In the genomic region with DNA sequence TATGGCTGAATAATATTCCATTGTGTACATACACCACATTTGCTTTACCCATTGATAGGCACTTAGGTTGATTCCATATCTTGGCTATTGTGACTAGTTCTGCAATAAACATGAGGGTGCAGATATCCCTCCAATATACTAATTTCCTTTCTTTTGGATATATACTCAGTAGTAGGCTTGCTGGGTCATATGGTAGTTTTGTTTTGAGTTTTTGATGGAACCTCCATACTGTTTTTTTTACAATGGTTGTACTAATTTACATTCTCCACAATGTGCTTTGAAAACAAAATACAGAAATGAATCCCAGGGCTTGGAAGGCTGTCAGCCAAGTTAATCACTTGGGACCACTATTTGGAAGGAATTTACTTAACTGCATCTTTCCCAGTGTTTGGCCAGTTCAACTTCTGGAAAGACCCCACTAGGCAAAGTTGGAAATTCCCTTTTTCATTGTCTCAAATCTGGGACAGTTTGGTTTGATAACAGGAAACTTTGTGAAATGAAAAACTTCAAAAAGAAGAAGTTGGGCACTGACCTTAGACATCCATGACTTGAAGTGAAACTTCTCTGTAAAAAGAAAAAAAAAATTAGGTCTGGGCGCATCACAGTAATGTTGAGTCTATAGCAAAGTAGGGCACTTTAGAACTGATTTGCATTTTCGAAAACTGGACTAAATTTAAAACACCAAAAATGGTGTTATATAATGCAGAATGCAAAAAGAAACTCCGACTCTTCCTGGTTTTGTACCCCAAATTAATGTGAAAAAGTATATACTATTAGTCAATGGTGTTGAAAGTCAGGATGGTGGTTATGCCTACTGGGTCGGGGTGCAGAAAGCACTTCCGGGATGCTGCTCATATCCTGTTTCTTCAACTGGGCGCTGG, we compare ENCODE assay signal across 9 cellular contexts. TPM values are rescaled to one million over a fixed set of nuclear protein-coding genes. Genes with fewer than 3 reads are reported as not detected.
DNase-seq lines count a peak whose midpoint lies in the region; ATAC-seq, FAIRE-seq and TF ChIP-seq lines count a peak whose summit lies in the region.
"Had no signal": no experiment of that assay in that cellular context is flagged by ENCODE, and none has a peak within 500 bp of the region (broad histone marks: within the 10 kb centered on the region; RNA-seq: fewer than 3 reads in every experiment).

No MANE protein-coding gene starts in this region.

- no peak for TF ChIP-seq CTCF in kidney (IDR thresholded peaks at IDR 0.05; ENCODE audit: borderline replicate concordance, extremely low read depth, insufficient read depth)

- H3K4me3 ChIP-seq in subcutaneous abdominal adipose tissue (ENCODE audit: low read depth in 1 of 5, low read length in 5 of 5) (no peak overlapping the region), kidney (ENCODE audit: low read length in 2 of 2) (no peak overlapping the region)

- no peaks in the 10 kb centered on the region for H3K9me3 Mint-ChIP-seq in activated T-cell treated with anti-CD3 and anti-CD28 coated beads, Interleukin-2, amount 50 U/mL, for 72 hours
- no peaks in the 10 kb centered on the region for H3K9me3 Mint-ChIP-seq in T-helper 2 cell treated with Interferon-gamma antibody and Interleukin-4, amounts not matched to agents 5 μg/mL and 100 μg/mL, for 36 hours

- DNase-seq in activated T-cell treated with anti-CD3 and anti-CD28 coated beads, Interleukin-2, amount 50 U/mL, for 72 hours, result peak in 1 of 2 donors; percentile 24
- no peak for DNase-seq in activated T-cell treated with anti-CD3 and anti-CD28 coated beads, Interleukin-2, amount 50 U/mL, for 48 hours
- no peak for DNase-seq in T-helper 2 cell treated with Interferon-gamma antibody and Interleukin-4, amounts not matched to agents 5 μg/mL and 100 μg/mL, for 36 hours (ENCODE audit: low spot score)
- no peak for DNase-seq in kidney
- DNase-seq in cerebellar cortex (ENCODE audit: low spot score), result no peak

- FAIRE-seq in kidney (lab: Jason Lieb, UNC), result no peak

- peak overlapping the region; percentile 60 for H3K27ac ChIP-seq in subcutaneous abdominal adipose tissue (ENCODE audit: low read depth, low read length)
- peak overlapping the region in 1 of 2 donors; percentile 24 for H3K27ac ChIP-seq in kidney (ENCODE audit: low read depth in 2 of 2, low read length in 2 of 2)
- H3K27ac ChIP-seq: C4-2B had no signal

- H3K36me3 Mint-ChIP-seq in activated T-cell treated with anti-CD3 and anti-CD28 coated beads, Interleukin-2, amount 50 U/mL, for 72 hours (ENCODE audit: insufficient read depth in 2 of 2), result peaks cover 1 to 2% of the 10 kb centered on the region in 2 donors
- peaks cover 37% of the 10 kb centered on the region for H3K36me3 Mint-ChIP-seq in T-helper 2 cell treated with Interferon-gamma antibody and Interleukin-4, amounts not matched to agents 5 μg/mL and 100 μg/mL, for 36 hours (ENCODE audit: low read depth)

- H3K9me3 ChIP-seq in subcutaneous abdominal adipose tissue (ENCODE audit: control insufficient read depth in 5 of 5, low read length in 5 of 5) (no peaks in the 10 kb centered on the region), kidney (ENCODE audit: control insufficient read depth in 1 of 2, low read length in 2 of 2) (no peaks in the 10 kb centered on the region)

- H3K4me1 Mint-ChIP-seq in activated T-cell treated with anti-CD3 and anti-CD28 coated beads, Interleukin-2, amount 50 U/mL, for 72 hours (ENCODE audit: low read depth), result peaks cover 29% of the 10 kb centered on the region
- H3K4me1 Mint-ChIP-seq in T-helper 2 cell treated with Interferon-gamma antibody and Interleukin-4, amounts not matched to agents 5 μg/mL and 100 μg/mL, for 36 hours (ENCODE audit: low read depth), result peaks cover 28% of the 10 kb centered on the region

- intact Hi-C loops in kidney (cut with DNase I), result no loop called here

- H3K9ac ChIP-seq in subcutaneous abdominal adipose tissue (ENCODE audit: low read length in 5 of 5) (no peak overlapping the region), kidney (ENCODE audit: low read length in 2 of 2) (no peak overlapping the region)

- H3K4me1 ChIP-seq in subcutaneous abdominal adipose tissue (ENCODE audit: control insufficient read depth in 5 of 5, insufficient read depth in 5 of 5, low read length in 5 of 5) (peaks cover 13 to 57% (median 30%) of the 10 kb centered on the region in 5 donors), kidney (ENCODE audit: control insufficient read depth in 1 of 2, insufficient read depth in 1 of 2, low read depth in 1 of 2, low read length in 2 of 2) (peaks cover 8 to 14% of the 10 kb centered on the region in 2 donors)

- H3K36me3 ChIP-seq in subcutaneous abdominal adipose tissue (ENCODE audit: control insufficient read depth in 5 of 5, insufficient read depth in 5 of 5, low read length in 5 of 5) (no peaks in the 10 kb centered on the region), kidney (ENCODE audit: control insufficient read depth in 1 of 2, insufficient read depth in 2 of 2, low read length in 2 of 2) (peaks cover 10 to 16% of the 10 kb centered on the region in 2 donors)

- H3K27ac Mint-ChIP-seq in activated T-cell treated with anti-CD3 and anti-CD28 coated beads, Interleukin-2, amount 50 U/mL, for 72 hours, result peak overlapping the region; percentile 84
- peak overlapping the region; percentile 79 for H3K27ac Mint-ChIP-seq in T-helper 2 cell treated with Interferon-gamma antibody and Interleukin-4, amounts not matched to agents 5 μg/mL and 100 μg/mL, for 36 hours

- peaks cover 8% of the 10 kb centered on the region for H3K27me3 Mint-ChIP-seq in activated T-cell treated with anti-CD3 and anti-CD28 coated beads, Interleukin-2, amount 50 U/mL, for 72 hours (ENCODE audit: low read depth)
- peaks cover 2% of the 10 kb centered on the region for H3K27me3 Mint-ChIP-seq in T-helper 2 cell treated with Interferon-gamma antibody and Interleukin-4, amounts not matched to agents 5 μg/mL and 100 μg/mL, for 36 hours (ENCODE audit: low read depth)

- peaks cover 0 to 12% (median 3%) of the 10 kb centered on the region in 5 donors for H3K27me3 ChIP-seq in subcutaneous abdominal adipose tissue (ENCODE audit: control insufficient read depth in 5 of 5, insufficient read depth in 4 of 5, low read length in 5 of 5)

- ATAC-seq in activated T-cell treated with anti-CD3 and anti-CD28 coated beads, Interleukin-2, amount 50 U/mL, for 72 hours (replicated peaks in 1 of 2), result peak; percentile 21 to 72
- ATAC-seq in HG02938 (IDR thresholded peaks at IDR 0.05; ENCODE audit: unreplicated experiment) (peak; percentile 46), HG02970 (IDR thresholded peaks at IDR 0.05; ENCODE audit: low FRiP score, unreplicated experiment) (no peak)

- peak overlapping the region; percentile 24 to 59 for H3K4me3 Mint-ChIP-seq in activated T-cell treated with anti-CD3 and anti-CD28 coated beads, Interleukin-2, amount 50 U/mL, for 72 hours
- H3K4me3 Mint-ChIP-seq in T-helper 2 cell treated with Interferon-gamma antibody and Interleukin-4, amounts not matched to agents 5 μg/mL and 100 μg/mL, for 36 hours, result peak overlapping the region; percentile 56

RNA-seq across cellular contexts. Expression of a gene that starts 6.0 kb away (rescaled TPM):
- 10 to 100 TPM in 1 of 2 donors, 1 to 10 TPM in 1; 7.1 to 33.1 TPM for total RNA-seq in activated T-cell treated with anti-CD3 and anti-CD28 coated beads, Interleukin-2, amount 50 U/mL, for 72 hours
- 201 TPM for total RNA-seq in kidney
- polyA plus RNA-seq in kidney (ENCODE audit: insufficient read depth, low read depth, low replicate concordance), result 1,628 TPM
